Comparison of ENCODE assay signal across 20 cellular contexts in the genomic region with DNA sequence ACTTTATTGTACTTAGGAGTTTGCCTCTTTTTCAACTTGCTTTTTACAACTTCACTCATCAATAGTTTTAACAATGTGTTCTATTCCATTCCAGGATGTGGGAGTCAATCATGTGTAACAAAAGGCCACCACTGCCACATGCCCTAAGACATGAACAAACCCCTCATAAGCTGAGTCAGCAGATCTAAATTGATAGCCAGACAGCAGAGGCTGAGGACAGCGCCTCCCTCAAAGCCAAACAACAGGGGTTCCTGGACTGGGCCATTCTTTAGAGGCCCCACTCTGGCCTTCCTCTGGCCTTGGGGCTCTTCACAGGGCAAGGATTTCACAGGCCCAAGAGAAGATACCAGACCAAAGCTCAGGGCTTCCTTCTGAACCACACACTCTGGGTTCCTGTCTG.
DNase-seq lines count a peak whose midpoint lies in the region; ATAC-seq and TF ChIP-seq lines count a peak whose summit lies in the region.
"Had no signal": no experiment of that assay in that cellular context is flagged by ENCODE, and none has a peak within 500 bp of the region (broad histone marks: within the 10 kb centered on the region; RNA-seq: fewer than 3 reads in every experiment).

No MANE protein-coding gene starts in this region.

- H4K8ac ChIP-seq in IMR-90 (ENCODE audit: low read depth in 2 of 2, low read length in 2 of 2) (no peak overlapping the region), H9 (replicated peaks; ENCODE audit: insufficient read length, low read depth, low read length) (no peak overlapping the region)

- 100% methylated on average over 1 of the region's 1 CpG; no CpG with 5 or more reads in 1 of the 2 experiments for WGBS in IMR-90 (ENCODE audit: extremely low coverage in 2 of 2, insufficient read length in 1 of 2), 2 experiments
- no CpG with 5 or more reads among the region's 1 CpG for WGBS in H9 (ENCODE audit: extremely low coverage, insufficient read length, low lambda C conversion rate)

- H3T11ph ChIP-seq in H9 (ENCODE audit: low read length) = no peak overlapping the region

- POLR2A ChIA-PET in IMR-90 (lab: Charles Lee; ENCODE audit: unreplicated experiment) = no interaction called here
- POLR2A ChIA-PET in CD4-positive, alpha-beta memory T cell (lab: Charles Lee; ENCODE audit: partially characterized antibody) = no interaction called here

- H3K9me1 ChIP-seq in IMR-90 (ENCODE audit: insufficient read depth, low read length) = peaks cover 4% of the 10 kb centered on the region

- no peak overlapping the region for H2BK12ac ChIP-seq in H9 (ENCODE audit: insufficient read length, low read depth, low read length)

- H3K4me2 ChIP-seq in IMR-90 (ENCODE audit: low read depth, low read length) (no peak overlapping the region), H9 (ENCODE audit: insufficient read depth, insufficient read length, low read length) (no peak overlapping the region)

- H2BK15ac ChIP-seq in IMR-90 (ENCODE audit: low read depth, low read length) (no peak overlapping the region), H9 (ENCODE audit: low read depth, low read length) (no peak overlapping the region)

- no peaks in the 10 kb centered on the region for H3K36me3 ChIP-seq in IMR-90 (ENCODE audit: control insufficient read depth, insufficient read depth, low read length)
- peaks cover 2 to 49% (median 23%) of the 10 kb centered on the region in 5 donors for H3K36me3 ChIP-seq in subcutaneous abdominal adipose tissue (ENCODE audit: control insufficient read depth in 5 of 5, insufficient read depth in 5 of 5, low read length in 5 of 5)
- no peaks in the 10 kb centered on the region for H3K36me3 ChIP-seq in upper lobe of right lung
- H3K36me3 ChIP-seq in CD4-positive, alpha-beta memory T cell (ENCODE audit: insufficient read depth, low read length) = no peaks in the 10 kb centered on the region
- H3K36me3 ChIP-seq: BE2C had no signal

- H3K79me2 ChIP-seq in H9 (ENCODE audit: insufficient read depth, low read length) = no peaks in the 10 kb centered on the region

- H3K14ac ChIP-seq in IMR-90 (replicated peaks; ENCODE audit: low read depth, low read length) (no peak overlapping the region), H9 (ENCODE audit: insufficient read depth, low read length) (no peak overlapping the region)

- no peak for ATAC-seq in IMR-90 (ENCODE audit: low read depth)
- ATAC-seq in GM19328 (IDR thresholded peaks at IDR 0.05; ENCODE audit: unreplicated experiment) = no peak
- no peak for ATAC-seq in upper lobe of right lung
- ATAC-seq: PC-3, Right ventricle myocardium inferior had no signal

- H3K18ac ChIP-seq in IMR-90 (ENCODE audit: low read depth, low read length) = no peak overlapping the region; the same call in 1 of the 2 replicates
- H3K18ac ChIP-seq in H9 (ENCODE audit: insufficient read length, low read depth, low read length) = no peak overlapping the region

- CTCF ChIA-PET in IMR-90 (lab: Yijun Ruan, JAX) = no interaction called here
- CTCF ChIA-PET in CD4-positive, alpha-beta memory T cell (lab: Charles Lee; ENCODE audit: partially characterized antibody) = no interaction called here

- H3K56ac ChIP-seq in IMR-90 (ENCODE audit: extremely low read depth, insufficient read depth, low read length) (no peak overlapping the region), H9 (ENCODE audit: insufficient read length, low read depth, low read length) (no peak overlapping the region)

- intact Hi-C loops in IMR-90 (cut with micrococcal nuclease) (no loop called here), upper lobe of right lung (cut with DNase I) (no loop called here)
- intact Hi-C loops in CD4-positive, alpha-beta memory T cell (cut with micrococcal nuclease) = no loop called here

- H3K27me3 ChIP-seq in IMR-90 (ENCODE audit: control insufficient read depth, insufficient read depth, low read length) (no peaks in the 10 kb centered on the region), subcutaneous abdominal adipose tissue (ENCODE audit: control insufficient read depth in 5 of 5, insufficient read depth in 4 of 5, low read length in 5 of 5) (no peaks in the 10 kb centered on the region), upper lobe of right lung (no peaks in the 10 kb centered on the region), H9 (ENCODE audit: insufficient read depth, low read length) (no peaks in the 10 kb centered on the region)
- no peaks in the 10 kb centered on the region for H3K27me3 ChIP-seq in CD4-positive, alpha-beta memory T cell (ENCODE audit: insufficient read depth, low read length)
- H3K27me3 ChIP-seq: BE2C had no signal

- TF ChIP-seq RAD21 in IMR-90 (IDR thresholded peaks at IDR 0.05; ENCODE audit: low read length) = no peak

- H3K27ac Mint-ChIP-seq in H9 = no peak overlapping the region
- H3K27ac Mint-ChIP-seq in CD4-positive, alpha-beta memory T cell = no peak overlapping the region

- no peaks in the 10 kb centered on the region for H3K23me2 ChIP-seq in H9 (ENCODE audit: insufficient read length, low read depth, low read length, poor library complexity, severe bottlenecking)

- H2AK5ac ChIP-seq in IMR-90 (ENCODE audit: low read depth, low read length) = no peak overlapping the region
- no peak overlapping the region for H2AK5ac ChIP-seq in H9 (ENCODE audit: insufficient read length, low read length)

- no peak overlapping the region for H3K4me3 Mint-ChIP-seq in H9
- H3K4me3 Mint-ChIP-seq in CD4-positive, alpha-beta memory T cell = no peak overlapping the region

- H3K4ac ChIP-seq in IMR-90 (ENCODE audit: low read depth, low read length) (no peak overlapping the region), H9 (ENCODE audit: low read depth, low read length) (no peak overlapping the region)

- no peaks in the 10 kb centered on the region for H3K79me1 ChIP-seq in IMR-90 (ENCODE audit: low read depth in 1 of 2, low read length in 2 of 2)
- no peaks in the 10 kb centered on the region for H3K79me1 ChIP-seq in H9 (ENCODE audit: insufficient read depth, low read depth, low read length, poor library complexity, severe bottlenecking)

- peaks cover 4% of the 10 kb centered on the region; the same call in 1 of the 2 replicates for H3K27me3 Mint-ChIP-seq in H9 (ENCODE audit: low read depth)
- H3K27me3 Mint-ChIP-seq in CD4-positive, alpha-beta memory T cell = peaks cover 0 to 1% of the 10 kb centered on the region in 2 donors

- H4K20me1 ChIP-seq in IMR-90 (ENCODE audit: insufficient read depth, low read length) = no peaks in the 10 kb centered on the region
- H4K20me1 ChIP-seq in H9 (ENCODE audit: control insufficient read depth, insufficient read depth, insufficient read length) = no peaks in the 10 kb centered on the region

- H3K4me1 Mint-ChIP-seq in H9 = peaks cover 0 to 10% of the 10 kb centered on the region in 2 experiments; a peak in 1 of 4 replicates
- H3K4me1 Mint-ChIP-seq in CD4-positive, alpha-beta memory T cell = peaks cover 2 to 21% (median 9%) of the 10 kb centered on the region in 4 donors

- H2BK120ac ChIP-seq in IMR-90 (ENCODE audit: low read depth, low read length) (no peak overlapping the region), H9 (ENCODE audit: low read depth, low read length, poor library complexity, severe bottlenecking) (no peak overlapping the region)

- H2AK9ac ChIP-seq in IMR-90 (replicated peaks; ENCODE audit: low read depth, low read length, poor library complexity) = no peak overlapping the region

- no TSS peak for BruUV-seq in IMR-90 (replicated peaks; lab: Mats Ljungman, UMichigan)

- H4K91ac ChIP-seq in IMR-90 (ENCODE audit: insufficient read depth, low read depth, low read length) (no peak overlapping the region), H9 (ENCODE audit: insufficient read length, low read depth, low read length) (no peak overlapping the region)

- in situ Hi-C loops in IMR-90 (cut with MboI; ENCODE audit: low sequenced_read_pairs) = no loop called here

- H3K23ac ChIP-seq in IMR-90 (ENCODE audit: low read depth, low read length) = no peak overlapping the region
- no peak overlapping the region for H3K23ac ChIP-seq in H9 (ENCODE audit: insufficient read length, low read depth, low read length)

- dilution Hi-C loops in IMR-90 (cut with HindIII; ENCODE audit: low sequenced_read_pairs, unreplicated experiment) = no loop called here

- H4K5ac ChIP-seq in IMR-90 (ENCODE audit: low read depth, low read length) = no peak overlapping the region
- H4K5ac ChIP-seq in H9 (ENCODE audit: insufficient read length, low read depth, low read length) = no peak overlapping the region

- TF ChIP-seq CTCF in IMR-90 (conservative IDR thresholded peaks at IDR 0.05; ENCODE audit: low read depth, low read length) = no peak
- no peak for TF ChIP-seq CTCF in upper lobe of right lung (IDR thresholded peaks at IDR 0.05)
- TF ChIP-seq CTCF in H9 (conservative IDR thresholded peaks at IDR 0.05) = no peak

- H3K4me3 ChIP-seq in IMR-90 (ENCODE audit: insufficient read depth, low read depth, low read length) = no peak overlapping the region
- H3K4me3 ChIP-seq in subcutaneous abdominal adipose tissue (ENCODE audit: low read depth in 1 of 5, low read length in 5 of 5) = no peak overlapping the region
- no peak overlapping the region for H3K4me3 ChIP-seq in upper lobe of right lung
- no peak overlapping the region for H3K4me3 ChIP-seq in CD4-positive, alpha-beta memory T cell (ENCODE audit: low read length in 2 of 2)
- H3K4me3 ChIP-seq: SK-N-MC had no signal

- H3K9ac ChIP-seq in IMR-90 (ENCODE audit: low read depth, low read length) (no peak overlapping the region), subcutaneous abdominal adipose tissue (ENCODE audit: low read length in 5 of 5) (peak overlapping the region in 3 of 5 donors; percentile 21 to 46 (median 33)), H9 (ENCODE audit: extremely low read depth, insufficient read length, low read length) (no peak overlapping the region)

- H3K27ac ChIP-seq in IMR-90 (ENCODE audit: insufficient read depth, low read length) (no peak overlapping the region), subcutaneous abdominal adipose tissue (ENCODE audit: low read depth, low read length) (peak overlapping the region; percentile 93), upper lobe of right lung (no peak overlapping the region), H9 (ENCODE audit: insufficient read length, low read depth, low read length) (no peak overlapping the region)
- no peak overlapping the region for H3K27ac ChIP-seq in CD4-positive, alpha-beta memory T cell (ENCODE audit: low read depth, low read length)
- H3K27ac ChIP-seq: SK-N-MC had no signal

- no peaks in the 10 kb centered on the region for H3K36me3 Mint-ChIP-seq in H9 (ENCODE audit: insufficient read depth in 1 of 3, low read depth in 3 of 3)
- H3K36me3 Mint-ChIP-seq in CD4-positive, alpha-beta memory T cell = no peaks in the 10 kb centered on the region

- H2BK20ac ChIP-seq in IMR-90 (ENCODE audit: low read depth, low read length) = no peak overlapping the region
- H2BK20ac ChIP-seq in H9 (ENCODE audit: low read depth, low read length, poor library complexity, severe bottlenecking) = no peak overlapping the region

- H2BK5ac ChIP-seq in IMR-90 (ENCODE audit: low read depth, low read length, poor library complexity, severe bottlenecking) = no peak overlapping the region
- no peak overlapping the region for H2BK5ac ChIP-seq in H9 (ENCODE audit: insufficient read length, low read length)

- no peaks in the 10 kb centered on the region for H3K9me3 Mint-ChIP-seq in H9
- H3K9me3 Mint-ChIP-seq in CD4-positive, alpha-beta memory T cell = no peaks in the 10 kb centered on the region

- DNase-seq in IMR-90 (no peak), astrocyte of the hippocampus (ENCODE audit: low read depth, low spot score) (peak; percentile 22), myocyte (ENCODE audit: low read depth) (peak; percentile 45), upper lobe of right lung (no peak), H9 (no peak)
- DNase-seq in CD4-positive, alpha-beta memory T cell = no peak
- DNase-seq: ACHN, BE2C, DMS 273 treated with DMSO at 0.1 percent for 48 hours, H7, MV-4-11, NCI-H146, NCI-H2081 treated with DMSO at 0.1 percent for 48 hours, NCI-H226, NCI-H526 treated with DMSO at 0.1 percent for 48 hours, PC-3 had no signal

- no peak overlapping the region for H2AFZ ChIP-seq in IMR-90 (replicated peaks; ENCODE audit: low read length, poor library complexity)
- no peak overlapping the region for H2AFZ ChIP-seq in H9 (ENCODE audit: low read length)

- peaks cover 10% of the 10 kb centered on the region for H3K4me1 ChIP-seq in IMR-90 (ENCODE audit: control insufficient read depth, insufficient read depth, low read length)
- peaks cover 12 to 74% (median 70%) of the 10 kb centered on the region in 5 donors for H3K4me1 ChIP-seq in subcutaneous abdominal adipose tissue (ENCODE audit: control insufficient read depth in 5 of 5, insufficient read depth in 5 of 5, low read length in 5 of 5)
- H3K4me1 ChIP-seq in upper lobe of right lung = peaks cover 33% of the 10 kb centered on the region
- no peaks in the 10 kb centered on the region for H3K4me1 ChIP-seq in H9 (ENCODE audit: insufficient read depth, low read length)
- peaks cover 4% of the 10 kb centered on the region for H3K4me1 ChIP-seq in CD4-positive, alpha-beta memory T cell (ENCODE audit: insufficient read depth, low read length)

- TF ChIP-seq POLR2A in IMR-90 (IDR thresholded peaks at IDR 0.05; ENCODE audit: low read depth, low read length) = no peak

- H3K9me3 ChIP-seq in IMR-90 (ENCODE audit: control insufficient read depth, insufficient read depth, low read length) (no peaks in the 10 kb centered on the region), subcutaneous abdominal adipose tissue (ENCODE audit: control insufficient read depth in 5 of 5, low read length in 5 of 5) (no peaks in the 10 kb centered on the region), upper lobe of right lung (no peaks in the 10 kb centered on the region), H9 (ENCODE audit: control insufficient read depth, low read depth, low read length) (no peaks in the 10 kb centered on the region)
- no peaks in the 10 kb centered on the region for H3K9me3 ChIP-seq in CD4-positive, alpha-beta memory T cell (ENCODE audit: control insufficient read depth in 1 of 2, low read length in 2 of 2)
- H3K9me3 ChIP-seq: BE2C had no signal

Comparison
In these comparisons a context has a peak if more than half of its experiments do, and no peak if none do; other contexts are left out.
1. DNase-seq: peak in astrocyte of the hippocampus (single experiment) and myocyte (single experiment); none in IMR-90 (single experiment), upper lobe of right lung (single experiment), H9 (single experiment) and CD4-positive, alpha-beta memory T cell (0 of 5).
2. H3K9ac ChIP-seq: peak in subcutaneous abdominal adipose tissue (3 of 5); none in IMR-90 (single experiment) and H9 (single experiment).